20 cellular contexts compared by ENCODE assay signal in genomic region chr22:39432361-39432811, GRCh38. TPM values are rescaled to one million over a fixed set of nuclear protein-coding genes. Genes with fewer than 3 reads are reported as not detected.
DNase-seq lines count a peak whose midpoint lies in the region; ATAC-seq, FAIRE-seq and TF ChIP-seq lines count a peak whose summit lies in the region.
"Had no signal": no experiment of that assay in that cellular context is flagged by ENCODE, and none has a peak within 500 bp of the region (broad histone marks: within the 10 kb centered on the region; RNA-seq: fewer than 3 reads in every experiment).

No MANE protein-coding gene starts in this region.

- no peak for ATAC-seq in right cardiac atrium
- no peak for ATAC-seq in left cardiac atrium
- ATAC-seq in gastrocnemius medialis: no peak
- ATAC-seq: stimulated activated naive B cell treated with anti-CD40 and anti-IgM and Interleukin-4, amounts not matched to agents 10 μg/mL and 1 μg/mL and 100 μg/mL, for 72 hours; T-helper 17 cell had no signal

- H3K9ac ChIP-seq in kidney (ENCODE audit: low read length in 2 of 2): peak overlapping the region in 1 of 2 donors; percentile 40
- H3K9ac ChIP-seq: neural progenitor cell had no signal

- FAIRE-seq in kidney (lab: Jason Lieb, UNC) (no peak), RCC 7860 (lab: Jason Lieb, UNC) (no peak)
- FAIRE-seq: colon, GM12892, H1 had no signal

- in situ Hi-C loops in gastrocnemius medialis (cut with MboI; ENCODE audit: low sequenced_read_pairs in 4 of 4): no loop called here

- CTCF ChIA-PET in OCI-LY7 (lab: Charles Lee; ENCODE audit: unreplicated experiment): no interaction called here

- TF ChIP-seq CTCF in kidney (IDR thresholded peaks at IDR 0.05; ENCODE audit: borderline replicate concordance, extremely low read depth, insufficient read depth) (no peak), gastrocnemius medialis (IDR thresholded peaks at IDR 0.05 in 4 of 5, conservative IDR thresholded peaks at IDR 0.05 in 1 of 5) (no peak), OCI-LY7 (conservative IDR thresholded peaks at IDR 0.05; ENCODE audit: low read length) (no peak)

- 72% methylated on average over 10 of the region's 10 CpGs for WGBS in right cardiac atrium

- H4K20me1 ChIP-seq in OCI-LY7 (ENCODE audit: insufficient read depth, low read length): no peaks in the 10 kb centered on the region

- H3K9me3 ChIP-seq in right cardiac atrium (ENCODE audit: control insufficient read depth, low read length) (no peaks in the 10 kb centered on the region), kidney (ENCODE audit: control insufficient read depth in 1 of 2, low read length in 2 of 2) (no peaks in the 10 kb centered on the region), gastrocnemius medialis (no peaks in the 10 kb centered on the region), OCI-LY7 (ENCODE audit: low read length) (no peaks in the 10 kb centered on the region)

- peak in 1 of 3 donors; percentile 36 for DNase-seq in right cardiac atrium
- no peak for DNase-seq in left cardiac atrium
- peak; percentile 68 for DNase-seq in kidney
- DNase-seq in gastrocnemius medialis: no peak
- no peak for DNase-seq in RCC 7860 (ENCODE audit: low spot score)
- no peak for DNase-seq in activated CD4-positive, alpha-beta T cell treated with anti-CD3 and anti-CD28 coated beads for 1 hour
- no peak for DNase-seq in OCI-LY7 (ENCODE audit: low spot score)
- no peak for DNase-seq in NCI-H1694 (lab: John Stamatoyannopoulos, UW)
- DNase-seq: activated CD4-positive, CD25-positive, alpha-beta regulatory T cell treated with anti-CD3 and anti-CD28 coated beads, Interleukin-2, amount 50 U/mL, for 72 hours; activated naive CD8-positive, alpha-beta T cell treated with anti-CD3 and anti-CD28 coated beads, Interleukin-2, amount 10 ng/mL, durations not matched to agents 7 days and 5 days; MV-4-11; NCI-H2081 treated with DMSO at 0.1 percent for 48 hours; NCI-H774; stimulated activated naive B cell treated with anti-CD40 and anti-IgM and Interleukin-4, amounts not matched to agents 10 μg/mL and 1 μg/mL and 100 μg/mL, for 72 hours; T-helper 17 cell had no signal

- H3K27ac ChIP-seq in right cardiac atrium (ENCODE audit: low read length) (peak overlapping the region; percentile 82), kidney (ENCODE audit: low read depth in 2 of 2, low read length in 2 of 2) (peak overlapping the region; percentile 77 to 83), gastrocnemius medialis (peak overlapping the region; percentile 89 to 93 (median 91)), OCI-LY7 (ENCODE audit: low read depth, low read length, poor library complexity, severe bottlenecking) (no peak overlapping the region)
- H3K27ac ChIP-seq: neural progenitor cell had no signal

- no peaks in the 10 kb centered on the region for H3K79me2 ChIP-seq in OCI-LY7 (ENCODE audit: insufficient read depth, low read depth, low read length)

- H3K4me2 ChIP-seq in OCI-LY7 (ENCODE audit: low read length): no peak overlapping the region
- H3K4me2 ChIP-seq: neural progenitor cell had no signal

- intact Hi-C loops in right cardiac atrium (cut with DNase I): no loop called here
- intact Hi-C loops in left cardiac atrium (cut with DNase I): no loop called here
- intact Hi-C loops in kidney (cut with DNase I): no loop called here
- intact Hi-C loops in gastrocnemius medialis (cut with DNase I; ENCODE audit: low total_unique reads): loop anchor here (5.0 kb wide), 2 partner anchors 35 to 70 kb away; partner anchors contain the start of genes MIEF1 and TAB1
- intact Hi-C loops in OCI-LY7 (cut with micrococcal nuclease; ENCODE audit: unreplicated experiment): no loop called here

- TF ChIP-seq POLR2A in gastrocnemius medialis (IDR thresholded peaks at IDR 0.05): no peak

- H3K4me1 ChIP-seq in right cardiac atrium (ENCODE audit: control insufficient read depth, insufficient read depth, low read length): peaks cover 9% of the 10 kb centered on the region
- peaks cover 6 to 15% of the 10 kb centered on the region in 2 donors for H3K4me1 ChIP-seq in kidney (ENCODE audit: control insufficient read depth in 1 of 2, insufficient read depth in 1 of 2, low read depth in 1 of 2, low read length in 2 of 2)
- peaks cover 34 to 48% of the 10 kb centered on the region in 2 donors for H3K4me1 ChIP-seq in gastrocnemius medialis
- peaks cover 5% of the 10 kb centered on the region for H3K4me1 ChIP-seq in OCI-LY7 (ENCODE audit: insufficient read depth, low read length, poor library complexity, severe bottlenecking)

- H3K27me3 ChIP-seq in right cardiac atrium (ENCODE audit: control insufficient read depth, insufficient read depth) (no peaks in the 10 kb centered on the region), gastrocnemius medialis (no peaks in the 10 kb centered on the region)
- H3K27me3 ChIP-seq: neural progenitor cell had no signal

- BruUV-seq in OCI-LY7 (replicated peaks; lab: Mats Ljungman, UMichigan): no TSS peak

- H3K4me3 ChIP-seq in right cardiac atrium (ENCODE audit: low read length) (no peak overlapping the region), kidney (ENCODE audit: low read length in 2 of 2) (no peak overlapping the region), gastrocnemius medialis (peak overlapping the region in 1 of 4 donors; percentile 15), OCI-LY7 (ENCODE audit: low read depth, low read length, poor library complexity, severe bottlenecking) (no peak overlapping the region)
- H3K4me3 ChIP-seq: neural progenitor cell had no signal

- no peak overlapping the region for H2AFZ ChIP-seq in OCI-LY7 (ENCODE audit: low read length)
- H2AFZ ChIP-seq: neural progenitor cell had no signal

- no peaks in the 10 kb centered on the region for H3K9me2 ChIP-seq in OCI-LY7 (ENCODE audit: insufficient read depth, low read length)

- POLR2A ChIA-PET in OCI-LY7 (lab: Charles Lee): no interaction called here

- peaks cover 5 to 18% of the 10 kb centered on the region in 2 donors for H3K36me3 ChIP-seq in kidney (ENCODE audit: control insufficient read depth in 1 of 2, insufficient read depth in 2 of 2, low read length in 2 of 2)
- H3K36me3 ChIP-seq in gastrocnemius medialis: peaks cover 0 to 40% of the 10 kb centered on the region in 2 donors
- H3K36me3 ChIP-seq in OCI-LY7 (ENCODE audit: insufficient read depth, low read length): peaks cover 51% of the 10 kb centered on the region
- H3K36me3 ChIP-seq: neural progenitor cell had no signal

RNA-seq across cellular contexts. Expression of gene MGAT3, which starts 24.4 kb away (rescaled TPM):
- total RNA-seq in right cardiac atrium (10 to 100 TPM in 1 of 4 donors, 1 to 10 TPM in 3; 7.3 to 11.6 (median 9.6) TPM), left cardiac atrium (10 to 100 TPM; 11.6 to 13.7 TPM), kidney (5.4 TPM), gastrocnemius medialis (1 to 10 TPM in 1 of 4 donors, under 1 TPM in 3; 0.55 to 1.0 (median 0.59) TPM), OCI-LY7 (2022) (34.1 and 44.3 TPM in 2 replicates)
- polyA plus RNA-seq in right cardiac atrium (8.7 TPM), kidney (ENCODE audit: insufficient read depth, low read depth, low replicate concordance) (2.7 TPM)
- total RNA-seq in OCI-LY7 (2014; rRNA removed; shearing (Covaris generic)): 15.4 and 16.3 TPM in 2 replicates
- total RNA-seq: lung microvascular endothelial cell had no signal

RNA-seq across cellular contexts. Expression of gene TAB1, which starts 32.8 kb away (rescaled TPM):
- total RNA-seq in right cardiac atrium (10 to 100 TPM; 14.9 to 18.7 (median 17.3) TPM), left cardiac atrium (10 to 100 TPM; 14.1 to 16.8 TPM), kidney (30.9 TPM), gastrocnemius medialis (10 to 100 TPM; 13.3 to 16.3 (median 14.8) TPM), OCI-LY7 (2022) (36.5 and 38.2 TPM in 2 replicates)
- polyA plus RNA-seq in right cardiac atrium (16.2 TPM), kidney (ENCODE audit: insufficient read depth, low read depth, low replicate concordance) (14.4 TPM)
- 17.7 and 18.1 TPM in 2 replicates for total RNA-seq in OCI-LY7 (2014; rRNA removed; shearing (Covaris generic))
